In the genomic region with DNA sequence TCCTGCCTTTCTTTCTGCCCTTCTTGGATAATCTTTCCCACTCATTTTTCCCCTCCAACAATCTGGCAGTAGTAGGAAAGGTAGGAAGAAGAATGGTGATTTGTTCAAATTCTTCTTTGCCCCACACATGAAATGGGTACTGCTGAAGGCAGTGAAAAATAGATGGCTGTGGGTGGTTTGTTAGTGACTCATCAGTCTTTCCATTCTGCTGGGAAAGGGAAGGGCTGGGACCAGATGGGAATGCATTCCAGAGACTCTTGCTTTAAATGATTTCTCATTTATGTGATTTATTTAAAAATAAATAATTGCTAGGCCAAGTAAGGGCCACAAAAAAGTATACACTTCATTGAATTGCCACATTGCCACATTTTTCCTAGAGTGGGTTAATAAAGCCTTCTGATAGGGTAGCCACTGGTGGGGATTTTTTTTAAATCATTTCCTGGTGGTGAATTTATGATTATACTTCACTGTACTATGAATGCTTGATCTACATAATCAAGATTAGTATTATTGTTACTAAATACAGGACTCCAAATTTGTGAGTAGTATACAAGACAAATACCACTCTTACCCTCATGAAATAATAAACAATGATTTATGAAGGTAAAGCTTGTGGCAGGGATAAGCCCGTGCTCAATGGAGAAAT, we compare ENCODE assay signal across 8 cellular contexts.
DNase-seq lines count a peak whose midpoint lies in the region; ATAC-seq and TF ChIP-seq lines count a peak whose summit lies in the region.

No MANE protein-coding gene starts in this region.

- no peaks in the 10 kb centered on the region for H3K36me3 ChIP-seq in left ventricle myocardium inferior

- TF ChIP-seq CTCF in left ventricle myocardium inferior (IDR thresholded peaks at IDR 0.05; ENCODE audit: borderline replicate concordance), result no peak

- H3K27ac ChIP-seq in left ventricle myocardium inferior (replicated peaks), result peak overlapping the region; percentile 53
- peak overlapping the region in 19 of 21 experiments; percentile 25 to 83 (median 65) for H3K27ac ChIP-seq in skin epidermis

- peaks cover 23% of the 10 kb centered on the region for H3K9me3 ChIP-seq in left ventricle myocardium inferior (replicated peaks)

- H3K27me3 ChIP-seq in left ventricle myocardium inferior (ENCODE audit: low read depth), result no peaks in the 10 kb centered on the region

- intact Hi-C loops in left ventricle myocardium inferior (cut with micrococcal nuclease), result no loop called here

- H3K4me3 ChIP-seq in left ventricle myocardium inferior (no peak overlapping the region), skin epidermis (no peak overlapping the region)

- ATAC-seq in GM21723 (IDR thresholded peaks at IDR 0.05; ENCODE audit: unreplicated experiment), result no peak
- ATAC-seq in HG03457 (IDR thresholded peaks at IDR 0.05; ENCODE audit: unreplicated experiment), result no peak
- ATAC-seq in HG02970 (IDR thresholded peaks at IDR 0.05; ENCODE audit: low FRiP score, unreplicated experiment), result no peak

- peak; percentile 94 for DNase-seq in HCEC 1CT
- DNase-seq in amniotic stem cell (lab: John Stamatoyannopoulos, UW), result peak; percentile 53
- DNase-seq in left ventricle myocardium inferior, result no peak
- DNase-seq in stimulated activated CD4-positive, alpha-beta T cell treated with anti-CD3 and anti-CD28 coated beads, Interleukin-12 subunit alpha, Interleukin-12 subunit beta, amount 100 ng/mL, for 4 hours, result no peak

- peaks cover 39% of the 10 kb centered on the region for H3K4me1 ChIP-seq in left ventricle myocardium inferior

Comparison
In these comparisons a context has a peak if more than half of its experiments do, and no peak if none do; other contexts are left out.
1. DNase-seq: peak in HCEC 1CT (single experiment) and amniotic stem cell (single experiment); none in left ventricle myocardium inferior (single experiment) and stimulated activated CD4-positive, alpha-beta T cell treated with anti-CD3 and anti-CD28 coated beads, Interleukin-12 subunit alpha, Interleukin-12 subunit beta, amount 100 ng/mL, for 4 hours (single experiment).